ENCODE assay signal across 1 cellular context in genomic region chr10:28678687-28679457, GRCh38.
TF ChIP-seq lines count a peak whose summit lies in the region.

No MANE protein-coding gene starts in this region.

TF ChIP-seq in HEK293, 187 proteins besides CTCF, POLR2A, EP300 and RAD21 (continued from another document and continues in another):
- TF ChIP-seq, protein P1, sequence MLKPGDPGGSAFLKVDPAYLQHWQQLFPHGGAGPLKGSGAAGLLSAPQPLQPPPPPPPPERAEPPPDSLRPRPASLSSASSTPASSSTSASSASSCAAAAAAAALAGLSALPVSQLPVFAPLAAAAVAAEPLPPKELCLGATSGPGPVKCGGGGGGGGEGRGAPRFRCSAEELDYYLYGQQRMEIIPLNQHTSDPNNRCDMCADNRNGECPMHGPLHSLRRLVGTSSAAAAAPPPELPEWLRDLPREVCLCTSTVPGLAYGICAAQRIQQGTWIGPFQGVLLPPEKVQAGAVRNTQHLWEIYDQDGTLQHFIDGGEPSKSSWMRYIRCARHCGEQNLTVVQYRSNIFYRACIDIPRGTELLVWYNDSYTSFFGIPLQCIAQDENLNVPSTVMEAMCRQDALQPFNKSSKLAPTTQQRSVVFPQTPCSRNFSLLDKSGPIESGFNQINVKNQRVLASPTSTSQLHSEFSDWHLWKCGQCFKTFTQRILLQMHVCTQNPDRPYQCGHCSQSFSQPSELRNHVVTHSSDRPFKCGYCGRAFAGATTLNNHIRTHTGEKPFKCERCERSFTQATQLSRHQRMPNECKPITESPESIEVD (tag by site-specific recombination; IDR thresholded peaks at IDR 0.05), result peak; percentile 92
- TF ChIP-seq MYNN (tag by site-specific recombination; IDR thresholded peaks at IDR 0.05; ENCODE audit: borderline replicate concordance) (peak; percentile 97), ZNF837 (tag by site-specific recombination; IDR thresholded peaks at IDR 0.05) (no peak), ZNF792 (tag by site-specific recombination; IDR thresholded peaks at IDR 0.05) (no peak), ZNF121 (tag by site-specific recombination; IDR thresholded peaks at IDR 0.05) (no peak), ZNF16 (tag by site-specific recombination; IDR thresholded peaks at IDR 0.05; ENCODE audit: low read depth) (no peak), ZNF776 (tag by site-specific recombination; IDR thresholded peaks at IDR 0.05; ENCODE audit: borderline replicate concordance) (no peak), ZNF362 (tag by site-specific recombination; IDR thresholded peaks at IDR 0.05) (peak; percentile 44; the same call in 1 of the 2 replicates), SALL2 (tag by site-specific recombination; IDR thresholded peaks at IDR 0.05; ENCODE audit: borderline replicate concordance) (no peak), PATZ1 (tag by site-specific recombination; IDR thresholded peaks at IDR 0.05) (no peak; the same call in none of the 2 replicates), HOXA7 (CRISPR knock-in tag; IDR thresholded peaks at IDR 0.05; ENCODE audit: borderline replicate concordance) (no peak), ZNF701 (tag by site-specific recombination; IDR thresholded peaks at IDR 0.05) (no peak), ZNF302 (tag by site-specific recombination; IDR thresholded peaks at IDR 0.05; ENCODE audit: low read depth) (no peak), ZNF623 (tag by site-specific recombination; IDR thresholded peaks at IDR 0.05) (no peak), ZNF548 (tag by site-specific recombination; IDR thresholded peaks at IDR 0.05) (no peak), ZNF747 (tag by site-specific recombination; IDR thresholded peaks at IDR 0.05) (no peak), TCF7L2 (IDR thresholded peaks at IDR 0.05; ENCODE audit: borderline replicate concordance, low read depth, low read length) (peak; percentile 98), ZNF626 (tag by site-specific recombination; IDR thresholded peaks at IDR 0.05) (no peak), GLIS2 (tag by site-specific recombination; IDR thresholded peaks at IDR 0.05) (peak; percentile 62; the same call in 1 of the 2 replicates), KLF10 (tag by site-specific recombination; IDR thresholded peaks at IDR 0.05) (peak; percentile 86), ZNF658 (tag by site-specific recombination; IDR thresholded peaks at IDR 0.05) (no peak), ZNF677 (tag by site-specific recombination; IDR thresholded peaks at IDR 0.05) (no peak), GFI1B (tag by site-specific recombination; IDR thresholded peaks at IDR 0.05) (peak; percentile 92), ZNF175 (tag by site-specific recombination; IDR thresholded peaks at IDR 0.05) (no peak), ZNF76 (tag by site-specific recombination; IDR thresholded peaks at IDR 0.05; ENCODE audit: borderline replicate concordance, low read depth) (no peak), ZNF571 (tag by site-specific recombination; IDR thresholded peaks at IDR 0.05) (no peak), ZNF398 (tag by site-specific recombination; IDR thresholded peaks at IDR 0.05) (peak; percentile 38; the same call in 1 of the 2 replicates)
- TF ChIP-seq, protein P2, sequence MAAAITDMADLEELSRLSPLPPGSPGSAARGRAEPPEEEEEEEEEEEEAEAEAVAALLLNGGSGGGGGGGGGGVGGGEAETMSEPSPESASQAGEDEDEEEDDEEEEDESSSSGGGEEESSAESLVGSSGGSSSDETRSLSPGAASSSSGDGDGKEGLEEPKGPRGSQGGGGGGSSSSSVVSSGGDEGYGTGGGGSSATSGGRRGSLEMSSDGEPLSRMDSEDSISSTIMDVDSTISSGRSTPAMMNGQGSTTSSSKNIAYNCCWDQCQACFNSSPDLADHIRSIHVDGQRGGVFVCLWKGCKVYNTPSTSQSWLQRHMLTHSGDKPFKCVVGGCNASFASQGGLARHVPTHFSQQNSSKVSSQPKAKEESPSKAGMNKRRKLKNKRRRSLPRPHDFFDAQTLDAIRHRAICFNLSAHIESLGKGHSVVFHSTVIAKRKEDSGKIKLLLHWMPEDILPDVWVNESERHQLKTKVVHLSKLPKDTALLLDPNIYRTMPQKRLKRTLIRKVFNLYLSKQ (tag by site-specific recombination; IDR thresholded peaks at IDR 0.05; ENCODE audit: borderline replicate concordance), result no peak
- TF ChIP-seq, protein P3, sequence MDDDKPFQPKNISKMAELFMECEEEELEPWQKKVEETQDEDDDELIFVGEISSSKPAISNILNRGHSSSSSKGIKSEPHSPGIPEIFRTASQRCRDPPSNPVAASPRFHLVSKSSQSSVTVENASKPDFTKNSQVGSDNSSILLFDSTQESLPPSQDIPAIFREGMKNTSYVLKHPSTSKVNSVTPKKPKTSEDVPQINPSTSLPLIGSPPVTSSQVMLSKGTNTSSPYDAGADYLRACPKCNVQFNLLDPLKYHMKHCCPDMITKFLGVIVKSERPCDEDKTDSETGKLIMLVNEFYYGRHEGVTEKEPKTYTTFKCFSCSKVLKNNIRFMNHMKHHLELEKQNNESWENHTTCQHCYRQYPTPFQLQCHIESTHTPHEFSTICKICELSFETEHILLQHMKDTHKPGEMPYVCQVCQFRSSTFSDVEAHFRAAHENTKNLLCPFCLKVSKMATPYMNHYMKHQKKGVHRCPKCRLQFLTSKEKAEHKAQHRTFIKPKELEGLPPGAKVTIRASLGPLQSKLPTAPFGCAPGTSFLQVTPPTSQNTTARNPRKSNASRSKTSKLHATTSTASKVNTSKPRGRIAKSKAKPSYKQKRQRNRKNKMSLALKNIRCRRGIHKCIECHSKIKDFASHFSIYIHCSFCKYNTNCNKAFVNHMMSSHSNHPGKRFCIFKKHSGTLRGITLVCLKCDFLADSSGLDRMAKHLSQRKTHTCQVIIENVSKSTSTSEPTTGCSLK (tag by site-specific recombination; IDR thresholded peaks at IDR 0.05), result no peak
- TF ChIP-seq, protein P4, sequence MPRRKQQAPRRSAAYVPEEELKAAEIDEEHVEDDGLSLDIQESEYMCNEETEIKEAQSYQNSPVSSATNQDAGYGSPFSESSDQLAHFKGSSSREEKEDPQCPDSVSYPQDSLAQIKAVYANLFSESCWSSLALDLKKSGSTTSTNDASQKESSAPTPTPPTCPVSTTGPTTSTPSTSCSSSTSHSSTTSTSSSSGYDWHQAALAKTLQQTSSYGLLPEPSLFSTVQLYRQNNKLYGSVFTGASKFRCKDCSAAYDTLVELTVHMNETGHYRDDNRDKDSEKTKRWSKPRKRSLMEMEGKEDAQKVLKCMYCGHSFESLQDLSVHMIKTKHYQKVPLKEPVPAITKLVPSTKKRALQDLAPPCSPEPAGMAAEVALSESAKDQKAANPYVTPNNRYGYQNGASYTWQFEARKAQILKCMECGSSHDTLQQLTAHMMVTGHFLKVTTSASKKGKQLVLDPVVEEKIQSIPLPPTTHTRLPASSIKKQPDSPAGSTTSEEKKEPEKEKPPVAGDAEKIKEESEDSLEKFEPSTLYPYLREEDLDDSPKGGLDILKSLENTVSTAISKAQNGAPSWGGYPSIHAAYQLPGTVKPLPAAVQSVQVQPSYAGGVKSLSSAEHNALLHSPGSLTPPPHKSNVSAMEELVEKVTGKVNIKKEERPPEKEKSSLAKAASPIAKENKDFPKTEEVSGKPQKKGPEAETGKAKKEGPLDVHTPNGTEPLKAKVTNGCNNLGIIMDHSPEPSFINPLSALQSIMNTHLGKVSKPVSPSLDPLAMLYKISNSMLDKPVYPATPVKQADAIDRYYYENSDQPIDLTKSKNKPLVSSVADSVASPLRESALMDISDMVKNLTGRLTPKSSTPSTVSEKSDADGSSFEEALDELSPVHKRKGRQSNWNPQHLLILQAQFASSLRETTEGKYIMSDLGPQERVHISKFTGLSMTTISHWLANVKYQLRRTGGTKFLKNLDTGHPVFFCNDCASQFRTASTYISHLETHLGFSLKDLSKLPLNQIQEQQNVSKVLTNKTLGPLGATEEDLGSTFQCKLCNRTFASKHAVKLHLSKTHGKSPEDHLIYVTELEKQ (tag by site-specific recombination; IDR thresholded peaks at IDR 0.05; ENCODE audit: borderline replicate concordance), result peak; percentile 88; the same call in 1 of the 2 replicates
- TF ChIP-seq, protein P5, sequence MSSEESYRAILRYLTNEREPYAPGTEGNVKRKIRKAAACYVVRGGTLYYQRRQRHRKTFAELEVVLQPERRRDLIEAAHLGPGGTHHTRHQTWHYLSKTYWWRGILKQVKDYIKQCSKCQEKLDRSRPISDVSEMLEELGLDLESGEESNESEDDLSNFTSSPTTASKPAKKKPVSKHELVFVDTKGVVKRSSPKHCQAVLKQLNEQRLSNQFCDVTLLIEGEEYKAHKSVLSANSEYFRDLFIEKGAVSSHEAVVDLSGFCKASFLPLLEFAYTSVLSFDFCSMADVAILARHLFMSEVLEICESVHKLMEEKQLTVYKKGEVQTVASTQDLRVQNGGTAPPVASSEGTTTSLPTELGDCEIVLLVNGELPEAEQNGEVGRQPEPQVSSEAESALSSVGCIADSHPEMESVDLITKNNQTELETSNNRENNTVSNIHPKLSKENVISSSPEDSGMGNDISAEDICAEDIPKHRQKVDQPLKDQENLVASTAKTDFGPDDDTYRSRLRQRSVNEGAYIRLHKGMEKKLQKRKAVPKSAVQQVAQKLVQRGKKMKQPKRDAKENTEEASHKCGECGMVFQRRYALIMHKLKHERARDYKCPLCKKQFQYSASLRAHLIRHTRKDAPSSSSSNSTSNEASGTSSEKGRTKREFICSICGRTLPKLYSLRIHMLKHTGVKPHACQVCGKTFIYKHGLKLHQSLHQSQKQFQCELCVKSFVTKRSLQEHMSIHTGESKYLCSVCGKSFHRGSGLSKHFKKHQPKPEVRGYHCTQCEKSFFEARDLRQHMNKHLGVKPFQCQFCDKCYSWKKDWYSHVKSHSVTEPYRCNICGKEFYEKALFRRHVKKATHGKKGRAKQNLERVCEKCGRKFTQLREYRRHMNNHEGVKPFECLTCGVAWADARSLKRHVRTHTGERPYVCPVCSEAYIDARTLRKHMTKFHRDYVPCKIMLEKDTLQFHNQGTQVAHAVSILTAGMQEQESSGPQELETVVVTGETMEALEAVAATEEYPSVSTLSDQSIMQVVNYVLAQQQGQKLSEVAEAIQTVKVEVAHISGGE (tag by site-specific recombination; conservative IDR thresholded peaks at IDR 0.05; ENCODE audit: low read depth), result no peak
- TF ChIP-seq, protein P6, sequence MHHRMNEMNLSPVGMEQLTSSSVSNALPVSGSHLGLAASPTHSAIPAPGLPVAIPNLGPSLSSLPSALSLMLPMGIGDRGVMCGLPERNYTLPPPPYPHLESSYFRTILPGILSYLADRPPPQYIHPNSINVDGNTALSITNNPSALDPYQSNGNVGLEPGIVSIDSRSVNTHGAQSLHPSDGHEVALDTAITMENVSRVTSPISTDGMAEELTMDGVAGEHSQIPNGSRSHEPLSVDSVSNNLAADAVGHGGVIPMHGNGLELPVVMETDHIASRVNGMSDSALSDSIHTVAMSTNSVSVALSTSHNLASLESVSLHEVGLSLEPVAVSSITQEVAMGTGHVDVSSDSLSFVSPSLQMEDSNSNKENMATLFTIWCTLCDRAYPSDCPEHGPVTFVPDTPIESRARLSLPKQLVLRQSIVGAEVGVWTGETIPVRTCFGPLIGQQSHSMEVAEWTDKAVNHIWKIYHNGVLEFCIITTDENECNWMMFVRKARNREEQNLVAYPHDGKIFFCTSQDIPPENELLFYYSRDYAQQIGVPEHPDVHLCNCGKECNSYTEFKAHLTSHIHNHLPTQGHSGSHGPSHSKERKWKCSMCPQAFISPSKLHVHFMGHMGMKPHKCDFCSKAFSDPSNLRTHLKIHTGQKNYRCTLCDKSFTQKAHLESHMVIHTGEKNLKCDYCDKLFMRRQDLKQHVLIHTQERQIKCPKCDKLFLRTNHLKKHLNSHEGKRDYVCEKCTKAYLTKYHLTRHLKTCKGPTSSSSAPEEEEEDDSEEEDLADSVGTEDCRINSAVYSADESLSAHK (tag by site-specific recombination; IDR thresholded peaks at IDR 0.05), result peak; percentile 87
